ENCODE assay signal across 16 cellular contexts in the genomic region with DNA sequence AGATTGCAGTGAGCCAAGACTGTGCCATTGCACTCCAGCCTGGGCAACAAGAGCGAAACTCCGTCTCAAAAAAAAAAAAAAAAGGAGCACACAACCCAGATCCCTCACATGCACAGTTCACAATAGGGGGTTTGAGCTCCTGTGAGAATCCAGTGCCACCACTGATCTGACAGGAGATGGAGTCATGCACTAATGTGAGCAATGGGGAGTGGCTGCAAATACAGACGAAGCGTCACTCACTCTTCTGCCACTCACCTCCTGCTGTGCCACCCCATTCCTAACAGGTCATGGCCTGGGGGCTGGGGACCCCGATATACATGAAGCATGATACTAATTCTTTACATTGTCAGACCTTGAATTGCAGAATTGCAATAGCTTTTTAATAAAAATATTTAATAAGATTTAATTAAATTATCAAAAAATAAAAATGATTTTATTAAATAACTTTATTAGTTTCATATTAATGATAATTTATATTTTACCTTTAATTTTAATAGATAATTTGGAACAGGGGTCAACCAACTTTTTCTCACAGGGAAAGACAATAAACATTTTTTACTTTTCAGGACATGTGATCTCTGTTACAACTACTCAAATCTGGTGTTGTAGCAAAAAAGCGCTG.
DNase-seq lines count a peak whose midpoint lies in the region; ATAC-seq, FAIRE-seq and TF ChIP-seq lines count a peak whose summit lies in the region.
"Had no signal": no experiment of that assay in that cellular context is flagged by ENCODE, and none has a peak within 500 bp of the region (broad histone marks: within the 10 kb centered on the region; RNA-seq: fewer than 3 reads in every experiment).

No MANE protein-coding gene starts in this region.

- CTCF ChIA-PET in PC-3 (lab: Charles Lee), result no interaction called here

- no peak overlapping the region for H3K18ac ChIP-seq in trophoblast cell (ENCODE audit: low read length)

- no peaks in the 10 kb centered on the region for H3K4me1 ChIP-seq in PC-3 (ENCODE audit: insufficient read depth, low read length)
- H3K4me1 ChIP-seq in trophoblast cell (ENCODE audit: control insufficient read depth in 1 of 2, insufficient read depth in 2 of 2, low read length in 2 of 2), result no peaks in the 10 kb centered on the region
- peaks cover 0 to 20% (median 18%) of the 10 kb centered on the region in 4 donors for H3K4me1 ChIP-seq in sigmoid colon
- H3K4me1 ChIP-seq: BLaER1 had no signal

- H4K12ac ChIP-seq in trophoblast cell (ENCODE audit: low read depth, low read length), result no peak overlapping the region

- BruUV-seq in PC-3 (replicated peaks; lab: Mats Ljungman, UMichigan), result no TSS peak

- no peak overlapping the region for H3K4me3 ChIP-seq in PC-3 (ENCODE audit: low read length)
- no peak overlapping the region for H3K4me3 ChIP-seq in trophoblast cell (ENCODE audit: low read depth, low read length)
- H3K4me3 ChIP-seq in sigmoid colon, result no peak overlapping the region
- H3K4me3 ChIP-seq: BLaER1 had no signal

- no peak overlapping the region for H2BK120ac ChIP-seq in trophoblast cell (ENCODE audit: insufficient read depth, low read length, poor library complexity)

- WGBS in trophoblast cell (ENCODE audit: extremely low coverage, insufficient coverage, insufficient read length), result no CpG with 5 or more reads among the region's 6 CpGs
- WGBS in sigmoid colon, 2 donors, result 68 to 86% methylated on average over 6 of the region's 6 CpGs

- DNase-seq in H4 (ENCODE audit: low spot score) (peak; percentile 30), PC-3 (peak; percentile 40), trophoblast cell (peak; percentile 42 to 54), sigmoid colon (no peak)
- no peak for DNase-seq in stimulated activated naive CD4-positive, alpha-beta T cell treated with Interleukin-2 at 50 U/mL for 16 hours (lab: John Stamatoyannopoulos, UW)
- DNase-seq: DMS 273 treated with DMSO at 0.1 percent for 48 hours, EL, H9, NCI-H1048, NCI-H1694 treated with DMSO at 0.1 percent for 48 hours, NCI-H774, SIG-M5 had no signal

- H3K4me2 ChIP-seq in PC-3 (ENCODE audit: low read length) (no peak overlapping the region), trophoblast cell (ENCODE audit: low read length) (no peak overlapping the region)
- H3K4me2 ChIP-seq: BLaER1 had no signal

- H4K91ac ChIP-seq in trophoblast cell (ENCODE audit: low read depth, low read length), result no peak overlapping the region

- POLR2A ChIA-PET in PC-3 (lab: Charles Lee; ENCODE audit: unreplicated experiment), result interaction anchor here (0.5 kb wide), 1 partner anchor 65 kb away, joined by 3 read pairs; no protein-coding TSS in a partner anchor

- H3K27me3 ChIP-seq in PC-3 (ENCODE audit: low read length), result no peaks in the 10 kb centered on the region
- no peaks in the 10 kb centered on the region for H3K27me3 ChIP-seq in trophoblast cell (ENCODE audit: insufficient read depth, low read length)
- no peaks in the 10 kb centered on the region for H3K27me3 ChIP-seq in sigmoid colon
- H3K27me3 ChIP-seq: BLaER1 had no signal

- no peak overlapping the region for H2BK12ac ChIP-seq in trophoblast cell (ENCODE audit: low read length)

- H2BK5ac ChIP-seq in trophoblast cell (ENCODE audit: low read depth, low read length, poor library complexity), result no peak overlapping the region

- H3K36me3 ChIP-seq in PC-3 (ENCODE audit: low read depth, low read length) (no peaks in the 10 kb centered on the region), trophoblast cell (ENCODE audit: control insufficient read depth in 1 of 2, insufficient read depth in 2 of 2, low read length in 2 of 2) (no peaks in the 10 kb centered on the region), sigmoid colon (no peaks in the 10 kb centered on the region)
- H3K36me3 ChIP-seq: BLaER1 had no signal

- H3K79me1 ChIP-seq in trophoblast cell (ENCODE audit: low read length), result no peaks in the 10 kb centered on the region

- ATAC-seq in PC-3, result peak; percentile 43; the same call in 1 of the 2 replicates
- ATAC-seq in HG02642 (IDR thresholded peaks at IDR 0.05; ENCODE audit: poor library complexity, unreplicated experiment), result no peak

- H4K20me1 ChIP-seq in PC-3 (ENCODE audit: low read length), result no peaks in the 10 kb centered on the region
- H4K20me1 ChIP-seq: BLaER1 had no signal

- H3K27ac ChIP-seq in PC-3 (ENCODE audit: low read length), result no peak overlapping the region
- H3K27ac ChIP-seq in trophoblast cell (ENCODE audit: low read depth, low read length), result no peak overlapping the region
- H3K27ac ChIP-seq in sigmoid colon, result no peak overlapping the region
- H3K27ac ChIP-seq: BLaER1 had no signal

- H3K9ac ChIP-seq in PC-3 (ENCODE audit: low read length) (no peak overlapping the region), trophoblast cell (ENCODE audit: low read length) (no peak overlapping the region)
- H3K9ac ChIP-seq: BLaER1 had no signal

- no peak overlapping the region for H4K8ac ChIP-seq in trophoblast cell (ENCODE audit: low read depth, low read length)

- H3K9me3 ChIP-seq in PC-3 (ENCODE audit: low read length) (no peaks in the 10 kb centered on the region), trophoblast cell (ENCODE audit: insufficient read depth, low read depth, low read length) (no peaks in the 10 kb centered on the region), sigmoid colon (no peaks in the 10 kb centered on the region)
- H3K9me3 ChIP-seq: BLaER1 had no signal

- H3K79me2 ChIP-seq in PC-3 (ENCODE audit: low read length), result no peaks in the 10 kb centered on the region
- H3K79me2 ChIP-seq in trophoblast cell (ENCODE audit: control insufficient read depth, insufficient read depth, low read length, poor library complexity), result no peaks in the 10 kb centered on the region

- H3F3A ChIP-seq in PC-3 (ENCODE audit: low read length, unreplicated experiment), result no peaks in the 10 kb centered on the region

- TF ChIP-seq CTCF in PC-3 (conservative IDR thresholded peaks at IDR 0.05; ENCODE audit: low read depth, low read length) (no peak), sigmoid colon (IDR thresholded peaks at IDR 0.05) (no peak)

- H2AFZ ChIP-seq in PC-3 (ENCODE audit: low read length), result no peak overlapping the region
- no peak overlapping the region for H2AFZ ChIP-seq in trophoblast cell (ENCODE audit: insufficient read depth, low read length, poor library complexity)

- no peak overlapping the region for H2AK5ac ChIP-seq in trophoblast cell (ENCODE audit: low read length)

- TF ChIP-seq EP300 in sigmoid colon (IDR thresholded peaks at IDR 0.05), result no peak

- intact Hi-C loops in PC-3 (cut with micrococcal nuclease), result no loop called here
- intact Hi-C loops in sigmoid colon (cut with DNase I), result no loop called here

- H3K14ac ChIP-seq in trophoblast cell (ENCODE audit: low read length), result no peak overlapping the region

- no peak overlapping the region for H3K23ac ChIP-seq in trophoblast cell (ENCODE audit: low read length)

- FAIRE-seq in endometrium (lab: Jason Lieb, UNC), result peak; percentile 55
- FAIRE-seq: HTR-8/SVneo had no signal

- no peak for TF ChIP-seq POLR2A in sigmoid colon (IDR thresholded peaks at IDR 0.05)

- no peaks in the 10 kb centered on the region for H3K9me2 ChIP-seq in PC-3 (replicated peaks; ENCODE audit: low read length)

- no peak overlapping the region for H3K4ac ChIP-seq in trophoblast cell (ENCODE audit: low read depth, low read length)

Comparison
In these comparisons a context has a peak if more than half of its experiments do, and no peak if none do; other contexts are left out.
1. DNase-seq: peak in H4 (single experiment), PC-3 (single experiment) and trophoblast cell (2 of 2); none in stimulated activated naive CD4-positive, alpha-beta T cell treated with Interleukin-2 at 50 U/mL for 16 hours (single experiment) and sigmoid colon (single experiment).